Comparison of ENCODE assay signal across 10 cellular contexts in genomic region chr9:96139592-96140251, GRCh38.
DNase-seq lines count a peak whose midpoint lies in the region; TF ChIP-seq lines count a peak whose summit lies in the region.
"Had no signal": no experiment of that assay in that cellular context is flagged by ENCODE, and none has a peak within 500 bp of the region (broad histone marks: within the 10 kb centered on the region; RNA-seq: fewer than 3 reads in every experiment).

No MANE protein-coding gene starts in this region.

- DNase-seq in AG20443 (ENCODE audit: low spot score) (peak; percentile 75), NCI-H2171 treated with DMSO at 0.1 percent for 48 hours (lab: John Stamatoyannopoulos, UW) (peak; percentile 83), dorsolateral prefrontal cortex (peak in 8 of 10 donors; percentile 27 to 72 (median 54)), non-pigmented ciliary epithelial cell (ENCODE audit: low read depth) (peak; percentile 62), DMS53 treated with DMSO at 0.1 percent for 48 hours (lab: John Stamatoyannopoulos, UW; ENCODE audit: unreplicated experiment) (no peak), putamen (ENCODE audit: low spot score) (no peak), COLO668 (lab: John Stamatoyannopoulos, UW; ENCODE audit: unreplicated experiment) (no peak)
- no peak for DNase-seq in stimulated activated naive CD4-positive, alpha-beta T cell (lab: John Stamatoyannopoulos, UW)
- DNase-seq: activated CD4-positive, alpha-beta memory T cell treated with anti-CD3 and anti-CD28 coated beads for 36 hours; GDM1 had no signal

- peak overlapping the region in 5 of 59 donors; percentile 3 to 44 (median 28) for H3K4me3 ChIP-seq in dorsolateral prefrontal cortex

- intact Hi-C loops in dorsolateral prefrontal cortex (cut with DNase I) = loop anchor here in 1 of 2 donors (1.0 kb wide), 1 partner anchor 17 kb away; no protein-coding TSS in a partner anchor

- H3K27me3 ChIP-seq in dorsolateral prefrontal cortex = no peaks in the 10 kb centered on the region

- TF ChIP-seq CTCF in dorsolateral prefrontal cortex (IDR thresholded peaks at IDR 0.05 in 54 of 56, conservative IDR thresholded peaks at IDR 0.05 in 2 of 56; ENCODE audit: low read depth in 1 of 56, partially characterized antibody in 56 of 56) = no peak

- peak overlapping the region in 55 of 59 donors; percentile 15 to 98 (median 83) for H3K27ac ChIP-seq in dorsolateral prefrontal cortex

Comparison
In these comparisons a context has a peak if more than half of its experiments do, and no peak if none do; other contexts are left out.
1. DNase-seq: peak in AG20443 (single experiment), NCI-H2171 treated with DMSO at 0.1 percent for 48 hours (single experiment), dorsolateral prefrontal cortex (8 of 10) and non-pigmented ciliary epithelial cell (single experiment); none in DMS53 treated with DMSO at 0.1 percent for 48 hours (single experiment), stimulated activated naive CD4-positive, alpha-beta T cell (0 of 6), putamen (single experiment) and COLO668 (single experiment).